In genomic region chr20:49725694-49726093, GRCh38 we compare ENCODE assay signal across 2 cellular contexts.
TF ChIP-seq lines count a peak whose summit lies in the region.

No MANE protein-coding gene starts in this region.

TF ChIP-seq in HepG2, 621 proteins besides CTCF, POLR2A, EP300 and RAD21:
- no peak for TF ChIP-seq MTF1 (CRISPR knock-in tag; IDR thresholded peaks at IDR 0.05)
- 0 out of 2 replicates have a peak, but pooled peaks have one; percentile 18 for TF ChIP-seq ZNF746 (CRISPR knock-in tag; IDR thresholded peaks at IDR 0.05)
- TF ChIP-seq ZNF292 (CRISPR knock-in tag; IDR thresholded peaks at IDR 0.05; ENCODE audit: borderline replicate concordance, low read depth) = peak; percentile 24; the same call in 1 of the 2 replicates
- TF ChIP-seq GFI1 (CRISPR knock-in tag; IDR thresholded peaks at IDR 0.05; ENCODE audit: borderline replicate concordance) = no peak
- no peak for TF ChIP-seq MNT (IDR thresholded peaks at IDR 0.05)
- no peak for TF ChIP-seq MXD1 (CRISPR knock-in tag; IDR thresholded peaks at IDR 0.05)
- TF ChIP-seq NAIF1 (CRISPR knock-in tag; IDR thresholded peaks at IDR 0.05; ENCODE audit: borderline replicate concordance) = no peak
- TF ChIP-seq HDAC6 (IDR thresholded peaks at IDR 0.05; ENCODE audit: low read depth, low read length) = no peak
- no peak for TF ChIP-seq KDM6A (CRISPR knock-in tag; IDR thresholded peaks at IDR 0.05; ENCODE audit: low read depth)
- no peak for TF ChIP-seq AKAP8 (CRISPR knock-in tag; IDR thresholded peaks at IDR 0.05)
- TF ChIP-seq ZMYM2 (CRISPR knock-in tag; IDR thresholded peaks at IDR 0.05) = peak; percentile 41; the same call in 1 of the 2 replicates
- TF ChIP-seq AKNA (CRISPR knock-in tag; IDR thresholded peaks at IDR 0.05; ENCODE audit: borderline replicate concordance) = no peak
- TF ChIP-seq SAP130 (CRISPR knock-in tag; IDR thresholded peaks at IDR 0.05; ENCODE audit: low read depth) = no peak

TF ChIP-seq in endothelial cell of umbilical vein, 7 proteins besides CTCF, POLR2A, EP300 and RAD21:
- TF ChIP-seq FOS (IDR thresholded peaks at IDR 0.05; ENCODE audit: borderline replicate concordance, insufficient read depth, low read length) = no peak
- TF ChIP-seq GATA2 (IDR thresholded peaks at IDR 0.05; ENCODE audit: insufficient read depth, insufficient read length, low read depth, low read length) = no peak
- no peak for TF ChIP-seq MYC (IDR thresholded peaks at IDR 0.05; ENCODE audit: low read depth, low read length)
- TF ChIP-seq, protein P1, sequence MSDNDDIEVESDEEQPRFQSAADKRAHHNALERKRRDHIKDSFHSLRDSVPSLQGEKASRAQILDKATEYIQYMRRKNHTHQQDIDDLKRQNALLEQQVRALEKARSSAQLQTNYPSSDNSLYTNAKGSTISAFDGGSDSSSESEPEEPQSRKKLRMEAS (IDR thresholded peaks at IDR 0.05; ENCODE audit: insufficient read depth, insufficient read length) = no peak
- no peak for TF ChIP-seq JUN (IDR thresholded peaks at IDR 0.05; ENCODE audit: borderline replicate concordance, insufficient read depth, insufficient read length, low read depth)
- TF ChIP-seq POLR2AphosphoS5 (IDR thresholded peaks at IDR 0.05; ENCODE audit: insufficient read depth, low read depth, low read length) = no peak
- no peak for TF ChIP-seq EZH2 (IDR thresholded peaks at IDR 0.05; ENCODE audit: borderline replicate concordance, low read depth, low read length, severe bottlenecking)
TF ChIP-seq in endothelial cell of umbilical vein: peak in this region for 0.
